In the genomic region with DNA sequence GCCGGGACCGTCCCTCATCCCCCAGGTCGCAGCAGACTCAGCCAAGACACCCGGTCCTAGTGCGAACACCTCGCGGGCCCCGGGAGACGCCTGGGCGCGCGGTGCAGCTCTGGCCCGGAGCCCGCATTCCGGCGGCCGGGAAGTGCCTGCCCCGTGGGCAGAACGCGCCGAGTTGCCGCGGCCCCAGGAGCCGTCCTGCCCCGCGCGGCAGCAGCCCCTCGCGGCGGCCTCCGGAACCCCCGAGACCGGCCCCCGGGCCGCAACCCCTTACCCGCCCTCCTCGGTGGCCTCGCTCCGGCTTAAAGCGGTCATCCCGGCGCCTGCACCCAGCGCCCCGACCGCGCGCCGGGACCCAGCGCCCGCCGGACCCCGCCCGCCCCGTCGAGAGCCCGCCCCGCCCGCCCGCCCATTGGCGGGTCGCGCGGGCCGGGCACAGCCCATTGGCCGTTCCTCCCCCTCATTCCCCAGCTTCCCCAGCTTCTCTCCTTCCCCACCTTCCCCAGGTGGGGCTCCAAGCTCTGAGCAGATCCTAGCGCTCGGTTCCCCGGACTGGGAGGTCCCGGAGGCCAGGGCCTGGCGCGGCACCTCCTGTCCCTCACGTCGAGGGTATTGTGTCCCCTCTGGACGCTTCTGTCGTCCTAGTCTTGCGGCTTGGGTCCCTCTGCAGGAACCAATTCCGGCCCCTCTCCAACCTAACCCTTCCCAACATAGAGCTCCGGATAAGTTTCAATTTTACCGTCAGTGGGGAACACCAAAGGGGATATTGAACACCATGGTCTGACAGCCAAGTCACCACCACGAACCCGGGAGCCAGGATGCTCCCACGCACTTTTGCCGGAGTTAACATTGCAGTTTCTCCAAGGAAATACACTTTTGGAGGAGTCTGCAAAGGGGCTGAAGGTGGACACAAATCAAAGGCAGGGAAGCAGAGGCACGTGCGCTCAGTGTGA, we compare ENCODE assay signal across 8 cellular contexts. TPM values are rescaled to one million over a fixed set of nuclear protein-coding genes. Genes with fewer than 3 reads are reported as not detected.
A peak's percentile ranks its signal among the peaks of the same experiment; 100 is the strongest.
DNase-seq lines count a peak whose midpoint lies in the region; ATAC-seq and TF ChIP-seq lines count a peak whose summit lies in the region.

Gene GRAMD2A, minus strand, starts transcription at position 328 of the 950 bp plus-strand sequence.

- TF ChIP-seq CTCF in foreskin fibroblast (IDR thresholded peaks at IDR 0.05; ENCODE audit: low read depth, low read length) (no peak), osteoblast (IDR thresholded peaks at IDR 0.05; ENCODE audit: extremely low read depth, low read depth, low read length) (no peak)

- peaks cover 6% of the 10 kb centered on the region for H3K79me2 ChIP-seq in osteoblast (ENCODE audit: insufficient read depth, low read length)

- peaks cover 53% of the 10 kb centered on the region for H4K20me1 ChIP-seq in osteoblast (ENCODE audit: insufficient read depth, low read length)

- H3K27me3 ChIP-seq in osteoblast (ENCODE audit: insufficient read depth, low read length), result no peaks in the 10 kb centered on the region

- DNase-seq in EH (ENCODE audit: low read depth) (peak; percentile 53), HK-2 (ENCODE audit: unreplicated experiment) (peak; percentile 79), activated T-cell treated with anti-CD3 and anti-CD28 coated beads for 4 hours (peak; percentile 23), foreskin fibroblast (peak; percentile 44 to 67), osteoblast (ENCODE audit: insufficient read length, low spot score, missing footprints) (peak; percentile 98), ureter (ENCODE audit: low spot score) (no peak), NCI-H446 (lab: John Stamatoyannopoulos, UW) (no peak)

- H3K9me3 ChIP-seq in osteoblast (ENCODE audit: low read depth, low read length), result no peaks in the 10 kb centered on the region

- ATAC-seq in HG02678 (IDR thresholded peaks at IDR 0.05; ENCODE audit: unreplicated experiment), result no peak

- H3K4me2 ChIP-seq in osteoblast (ENCODE audit: insufficient read depth, low read length), result peak within 1 kb of the TSS; percentile 76

- H3K4me1 ChIP-seq in osteoblast (ENCODE audit: insufficient read depth, low read length), result peaks cover 3% of the 10 kb centered on the region

- H2AFZ ChIP-seq in osteoblast (ENCODE audit: low read length), result peak within 1 kb of the TSS; percentile 51

- peaks cover 47% of the 10 kb centered on the region for H3K36me3 ChIP-seq in osteoblast (ENCODE audit: insufficient read depth, low read length)

- H3K4me3 ChIP-seq in foreskin fibroblast (ENCODE audit: low read depth in 1 of 2, low read length in 2 of 2) (peak within 1 kb of the TSS in 1 of 2 donors; percentile 36), osteoblast (ENCODE audit: insufficient read depth, low read length) (peak within 1 kb of the TSS; percentile 63)

- H3K27ac ChIP-seq in osteoblast (ENCODE audit: low read depth, low read length), result no peak within 1 kb of the TSS

RNA-seq across cellular contexts. Expression of gene GRAMD2A, which starts in this region (rescaled TPM):
- total RNA-seq in osteoblast (not detected in 2 replicates), ureter (3.1 TPM)

Comparison
In these comparisons a context has a peak if more than half of its experiments do, and no peak if none do; other contexts are left out.
1. Peak in DNase-seq, H3K4me3 ChIP-seq and H3K4me2 ChIP-seq in osteoblast; RNA of the gene not detected or under 1 TPM.
2. DNase-seq: peak in EH (single experiment), HK-2 (single experiment), activated T-cell treated with anti-CD3 and anti-CD28 coated beads for 4 hours (single experiment) and foreskin fibroblast (2 of 2); none in ureter (single experiment) and NCI-H446 (0 of 2).